Comparison of ENCODE assay signal across 9 cellular contexts in the genomic region with DNA sequence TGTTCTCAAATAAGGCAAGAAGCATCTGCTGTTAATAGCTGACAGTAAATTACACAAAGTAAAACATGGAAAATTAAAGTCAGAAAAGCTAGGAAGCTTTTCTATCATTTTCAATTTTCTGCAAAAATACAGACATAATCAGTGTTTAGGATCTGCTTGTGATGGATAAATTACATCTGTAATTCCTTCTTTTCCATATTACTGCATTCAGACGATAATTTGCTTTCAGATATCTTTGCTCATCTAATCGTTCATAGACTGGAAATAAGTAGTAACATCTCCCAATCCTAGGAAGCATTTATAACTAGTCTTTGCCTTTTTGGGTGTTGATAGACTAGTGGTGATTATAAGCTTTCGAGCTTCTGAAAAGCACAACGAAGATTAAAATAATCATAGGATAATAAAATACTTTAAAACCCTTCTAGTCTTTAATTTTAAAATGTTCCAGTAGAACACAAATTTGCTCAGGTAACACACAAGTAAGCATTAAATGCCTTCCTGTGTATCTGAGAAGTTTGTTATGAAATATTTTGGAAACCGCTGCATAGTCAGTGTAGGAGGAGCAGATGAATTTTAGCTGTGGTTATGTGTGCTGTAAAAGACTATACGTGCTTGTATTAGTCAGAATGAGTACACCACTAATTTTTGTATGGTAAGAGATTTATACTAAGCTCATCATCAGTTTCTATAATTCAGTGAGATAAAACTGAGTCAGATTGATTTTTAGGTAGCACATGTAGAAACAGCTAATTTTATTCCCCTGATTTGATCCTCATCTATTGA.
DNase-seq lines count a peak whose midpoint lies in the region; ATAC-seq and TF ChIP-seq lines count a peak whose summit lies in the region.
"Had no signal": no experiment of that assay in that cellular context is flagged by ENCODE, and none has a peak within 500 bp of the region (broad histone marks: within the 10 kb centered on the region; RNA-seq: fewer than 3 reads in every experiment).

No MANE protein-coding gene starts in this region.

- H3K4me3 ChIP-seq in AG09309 (ENCODE audit: control insufficient read depth, low read depth, low read length) (no peak overlapping the region), astrocyte of the cerebellum (ENCODE audit: low read depth, low read length) (no peak overlapping the region), muscle layer of colon (ENCODE audit: low read depth in 1 of 2, low read length in 2 of 2) (peak overlapping the region in 1 of 2 donors; percentile 17)

- TF ChIP-seq CTCF in AG09309 (IDR thresholded peaks at IDR 0.05; ENCODE audit: control insufficient read depth, insufficient read depth, low read depth, low read length, missing control alignments) (no peak), astrocyte of the cerebellum (IDR thresholded peaks at IDR 0.05; ENCODE audit: low read depth, low read length, missing control alignments) (no peak)

- H3K27me3 ChIP-seq in muscle layer of colon (ENCODE audit: control insufficient read depth in 1 of 2, insufficient read depth in 2 of 2, low read length in 2 of 2), result no peaks in the 10 kb centered on the region

- peaks cover 70% of the 10 kb centered on the region for H3K4me1 ChIP-seq in muscle layer of colon (ENCODE audit: insufficient read depth, low read length)
- H3K4me1 ChIP-seq: parathyroid adenoma had no signal

- H3K9ac ChIP-seq in muscle layer of colon (ENCODE audit: low read length), result peak overlapping the region; percentile 23
- H3K9ac ChIP-seq: parathyroid adenoma had no signal

- H3K27ac ChIP-seq in muscle layer of colon (ENCODE audit: low read depth, low read length), result peak overlapping the region; percentile 81
- H3K27ac ChIP-seq: parathyroid adenoma had no signal

- H3K9me3 ChIP-seq in muscle layer of colon (ENCODE audit: low read length), result no peaks in the 10 kb centered on the region

- H3K36me3 ChIP-seq in muscle layer of colon (ENCODE audit: insufficient read depth, low read length), result no peaks in the 10 kb centered on the region

- DNase-seq in AG09309 (ENCODE audit: low read depth) (peak; percentile 58), astrocyte of the cerebellum (ENCODE audit: low read depth) (peak; percentile 36), cerebellar nuclear complex (lab: John Stamatoyannopoulos, UW) (no peak), NCI-H1930 (lab: John Stamatoyannopoulos, UW) (no peak), KG1 (lab: John Stamatoyannopoulos, UW) (no peak)
- DNase-seq in stimulated activated CD4-positive, alpha-beta T cell treated with anti-CD3 and anti-CD28 coated beads, Interleukin-12 subunit alpha, Interleukin-12 subunit beta, amount 100 ng/mL, for 4 hours, result no peak

- peak; percentile 71 for ATAC-seq in HG03442 (IDR thresholded peaks at IDR 0.05; ENCODE audit: unreplicated experiment)

- in situ Hi-C loops in astrocyte of the cerebellum (cut with HindIII; ENCODE audit: low sequenced_read_pairs), result no loop called here

Comparison
In these comparisons a context has a peak if more than half of its experiments do, and no peak if none do; other contexts are left out.
1. DNase-seq: peak in AG09309 (single experiment) and astrocyte of the cerebellum (single experiment); none in cerebellar nuclear complex (0 of 2), stimulated activated CD4-positive, alpha-beta T cell treated with anti-CD3 and anti-CD28 coated beads, Interleukin-12 subunit alpha, Interleukin-12 subunit beta, amount 100 ng/mL, for 4 hours (single experiment), NCI-H1930 (0 of 2) and KG1 (single experiment).